In genomic region chr18:77131100-77131651, GRCh38 we compare ENCODE assay signal across 8 cellular contexts. TPM values are rescaled to one million over a fixed set of nuclear protein-coding genes. Genes with fewer than 3 reads are reported as not detected.
A peak's percentile ranks its signal among the peaks of the same experiment; 100 is the strongest.
DNase-seq lines count a peak whose midpoint lies in the region; ATAC-seq and TF ChIP-seq lines count a peak whose summit lies in the region.

No MANE protein-coding gene starts in this region.

- ATAC-seq in left cardiac atrium (peak; percentile 14 to 23), HG02642 (IDR thresholded peaks at IDR 0.05; ENCODE audit: poor library complexity, unreplicated experiment) (no peak)

- intact Hi-C loops in left cardiac atrium (cut with DNase I) = loop anchor here in 1 of 2 donors (5.0 to 10.0 kb wide), 2 partner anchors 76 to 116 kb away; no protein-coding TSS in a partner anchor

- TF ChIP-seq POLR2A in GM19099 (IDR thresholded peaks at IDR 0.05; ENCODE audit: extremely low read depth, insufficient read length, low read depth) = peak; percentile 38

- peak; percentile 16 for DNase-seq in NCI-H460 (ENCODE audit: extremely low read depth, low read depth)
- peak; percentile 59 for DNase-seq in activated naive CD4-positive, alpha-beta T cell treated with anti-CD3 and anti-CD28 coated beads, Interleukin-2, amount 50 U/mL, for 16 hours
- DNase-seq in left cardiac atrium = peak; percentile 56
- peak; percentile 22 for DNase-seq in renal cortical epithelial cell (ENCODE audit: low read depth)
- no peak for DNase-seq in NCI-H2081 treated with DMSO at 0.1 percent for 48 hours (lab: John Stamatoyannopoulos, UW)
- no peak for DNase-seq in effector CD4-positive, alpha-beta T cell

RNA-seq across cellular contexts. Expression of gene MBP, which starts 1.4 kb away (rescaled TPM):
- 99.3 and 115 TPM in 2 replicates for total RNA-seq in NCI-H460 (2014; rRNA removed; shearing (Covaris generic))
- polyA plus RNA-seq in NCI-H460 (2014; cell fraction: nucleus; rRNA removed) = 27.0 and 28.6 TPM in 2 replicates
- total RNA-seq in left cardiac atrium (10 to 100 TPM; 21.7 to 24.7 TPM), renal cortical epithelial cell (28.8 and 34.0 TPM in 2 replicates)

Comparison
In these comparisons a context has a peak if more than half of its experiments do, and no peak if none do; other contexts are left out.
1. DNase-seq: peak in NCI-H460 (single experiment), activated naive CD4-positive, alpha-beta T cell treated with anti-CD3 and anti-CD28 coated beads, Interleukin-2, amount 50 U/mL, for 16 hours (single experiment), left cardiac atrium (single experiment) and renal cortical epithelial cell (single experiment); none in NCI-H2081 treated with DMSO at 0.1 percent for 48 hours (single experiment) and effector CD4-positive, alpha-beta T cell (single experiment).